8 cellular contexts compared by ENCODE assay signal in the genomic region with DNA sequence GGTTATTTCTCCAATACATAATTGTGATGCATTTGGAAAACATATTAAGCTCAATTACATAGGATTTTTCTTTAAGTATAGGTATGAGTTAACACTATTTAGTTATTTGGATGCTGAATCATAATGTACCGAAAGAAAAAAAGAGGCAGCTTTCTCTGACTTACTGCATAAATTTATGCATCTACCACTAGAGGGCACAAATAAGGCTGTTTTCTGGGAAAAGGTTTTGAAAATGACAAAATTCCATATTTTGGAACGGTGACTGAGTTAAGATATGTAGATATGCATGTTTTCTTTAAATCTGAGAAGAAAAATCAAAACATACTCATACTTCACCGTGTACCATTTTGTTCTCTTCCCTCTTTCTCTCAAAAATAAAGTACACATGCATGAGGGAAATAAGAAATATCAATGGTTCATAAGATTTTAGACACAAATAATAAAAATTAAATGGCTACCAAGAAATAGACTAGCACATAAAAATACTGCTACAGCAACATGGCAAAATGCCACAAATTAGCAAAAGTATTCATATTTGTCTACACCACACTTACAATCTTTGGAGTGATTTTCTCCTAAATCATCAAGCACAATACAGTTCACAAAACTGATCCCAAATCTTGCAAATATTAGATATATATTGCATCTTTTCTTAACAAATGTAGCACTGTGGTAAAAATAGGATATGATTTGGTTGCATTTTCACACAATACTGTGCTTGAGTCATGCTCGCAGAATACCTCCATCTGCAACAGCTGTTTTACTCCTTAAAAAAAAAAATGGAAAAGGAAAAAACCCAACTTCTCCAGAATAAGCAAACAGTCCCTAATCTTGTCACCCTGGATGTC.
DNase-seq lines count a peak whose midpoint lies in the region; ATAC-seq, FAIRE-seq and TF ChIP-seq lines count a peak whose summit lies in the region.

No MANE protein-coding gene starts in this region.

- no peaks in the 10 kb centered on the region for H3K4me1 ChIP-seq in kidney (ENCODE audit: control insufficient read depth in 1 of 2, insufficient read depth in 1 of 2, low read depth in 1 of 2, low read length in 2 of 2)

- intact Hi-C loops in kidney (cut with DNase I) = no loop called here

- TF ChIP-seq CTCF in kidney (IDR thresholded peaks at IDR 0.05; ENCODE audit: borderline replicate concordance, extremely low read depth, insufficient read depth) = peak; percentile 49

- no peak overlapping the region for H3K4me3 ChIP-seq in kidney (ENCODE audit: low read length in 2 of 2)

- peak; percentile 14 for DNase-seq in EH (ENCODE audit: low read depth)
- no peak for DNase-seq in kidney
- DNase-seq in T-helper 1 cell = no peak
- no peak for DNase-seq in stimulated activated CD4-positive, alpha-beta T cell treated with anti-CD3 and anti-CD28 coated beads, Interleukin-1b, Interleukin-23, amount 100 ng/mL, for 48 hours
- DNase-seq in NOMO-1 treated with DMSO at 0.1 percent for 48 hours (lab: John Stamatoyannopoulos, UW; ENCODE audit: unreplicated experiment) = no peak

- FAIRE-seq in TTC549 (lab: Jason Lieb, UNC) (peak; percentile 29), kidney (lab: Jason Lieb, UNC) (peak; percentile 85)

- H3K36me3 ChIP-seq in kidney (ENCODE audit: control insufficient read depth in 1 of 2, insufficient read depth in 2 of 2, low read length in 2 of 2) = no peaks in the 10 kb centered on the region

- H3K27ac ChIP-seq in kidney (ENCODE audit: low read depth in 2 of 2, low read length in 2 of 2) = no peak overlapping the region

- peak; percentile 55 for ATAC-seq in HG03342 (IDR thresholded peaks at IDR 0.05; ENCODE audit: unreplicated experiment)
- no peak for ATAC-seq in HG03097 (IDR thresholded peaks at IDR 0.05; ENCODE audit: low FRiP score, unreplicated experiment)

- no peak overlapping the region for H3K9ac ChIP-seq in kidney (ENCODE audit: low read length in 2 of 2)

- H3K9me3 ChIP-seq in kidney (ENCODE audit: control insufficient read depth in 1 of 2, low read length in 2 of 2) = no peaks in the 10 kb centered on the region
